ENCODE assay signal across 1 cellular context in the genomic region with DNA sequence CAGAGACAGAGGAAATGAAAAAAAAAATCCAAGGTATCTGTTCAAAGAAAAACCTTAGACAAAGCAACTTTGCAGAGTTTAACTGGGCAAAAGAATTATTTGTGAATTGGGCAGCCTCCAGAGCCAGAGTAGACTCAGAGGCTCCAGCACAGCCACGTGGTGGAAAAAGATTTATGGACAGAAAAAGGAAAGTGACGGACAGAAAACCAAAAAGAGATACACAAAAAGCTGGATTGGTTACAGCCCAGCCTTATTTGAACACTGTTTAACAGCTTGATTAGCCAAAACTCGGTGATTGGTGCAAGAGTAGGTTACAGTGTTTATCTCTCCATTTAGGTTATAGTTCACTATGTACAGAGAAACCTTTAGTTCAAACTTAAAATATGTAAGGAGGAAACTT.
TF ChIP-seq lines count a peak whose summit lies in the region.

No MANE protein-coding gene starts in this region.

TF ChIP-seq in WTC11, 78 proteins besides CTCF, POLR2A, EP300 and RAD21 (continued from another document):
- no peak for TF ChIP-seq SMAD4 (CRISPR knock-in tag; IDR thresholded peaks at IDR 0.05)
- TF ChIP-seq, protein P1, sequence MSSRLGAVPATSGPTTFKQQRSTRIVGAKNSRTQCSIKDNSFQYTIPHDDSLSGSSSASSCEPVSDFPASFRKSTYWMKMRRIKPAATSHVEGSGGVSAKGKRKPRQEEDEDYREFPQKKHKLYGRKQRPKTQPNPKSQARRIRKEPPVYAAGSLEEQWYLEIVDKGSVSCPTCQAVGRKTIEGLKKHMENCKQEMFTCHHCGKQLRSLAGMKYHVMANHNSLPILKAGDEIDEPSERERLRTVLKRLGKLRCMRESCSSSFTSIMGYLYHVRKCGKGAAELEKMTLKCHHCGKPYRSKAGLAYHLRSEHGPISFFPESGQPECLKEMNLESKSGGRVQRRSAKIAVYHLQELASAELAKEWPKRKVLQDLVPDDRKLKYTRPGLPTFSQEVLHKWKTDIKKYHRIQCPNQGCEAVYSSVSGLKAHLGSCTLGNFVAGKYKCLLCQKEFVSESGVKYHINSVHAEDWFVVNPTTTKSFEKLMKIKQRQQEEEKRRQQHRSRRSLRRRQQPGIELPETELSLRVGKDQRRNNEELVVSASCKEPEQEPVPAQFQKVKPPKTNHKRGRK (CRISPR knock-in tag; IDR thresholded peaks at IDR 0.05; ENCODE audit: borderline replicate concordance): no peak
